ENCODE assay signal across 1 cellular context in genomic region chr16:81706327-81707295, GRCh38.
TF ChIP-seq lines count a peak whose summit lies in the region.

No MANE protein-coding gene starts in this region.

TF ChIP-seq in WTC11, 78 proteins besides CTCF, POLR2A, EP300 and RAD21 (continued from another document):
- TF ChIP-seq IRF1 (CRISPR knock-in tag; IDR thresholded peaks at IDR 0.05) (no peak), HMGXB4 (CRISPR knock-in tag; IDR thresholded peaks at IDR 0.05) (no peak), MLX (CRISPR knock-in tag; IDR thresholded peaks at IDR 0.05) (no peak), JAZF1 (CRISPR knock-in tag; IDR thresholded peaks at IDR 0.05) (no peak), ZNF416 (CRISPR knock-in tag; IDR thresholded peaks at IDR 0.05) (no peak), PRRX2 (CRISPR knock-in tag; IDR thresholded peaks at IDR 0.05) (no peak), SMAD4 (CRISPR knock-in tag; IDR thresholded peaks at IDR 0.05) (no peak), AR (CRISPR knock-in tag; IDR thresholded peaks at IDR 0.05) (no peak)
